In genomic region chr3:64355473-64355872, GRCh38 we compare ENCODE assay signal across 9 cellular contexts.
A peak's percentile ranks its signal among the peaks of the same experiment; 100 is the strongest.
DNase-seq lines count a peak whose midpoint lies in the region; ATAC-seq and TF ChIP-seq lines count a peak whose summit lies in the region.
"Had no signal": no experiment of that assay in that cellular context is flagged by ENCODE, and none has a peak within 500 bp of the region (broad histone marks: within the 10 kb centered on the region; RNA-seq: fewer than 3 reads in every experiment).

No MANE protein-coding gene starts in this region.

- H3K4me1 ChIP-seq in PC-3 (ENCODE audit: insufficient read depth, low read length), result peaks cover 20% of the 10 kb centered on the region
- H3K4me1 ChIP-seq in foreskin keratinocyte, result peaks cover 47% of the 10 kb centered on the region
- peaks cover 38% of the 10 kb centered on the region for H3K4me1 ChIP-seq in rectal smooth muscle tissue (ENCODE audit: control insufficient read depth, insufficient read depth, low read length)

- H4K20me1 ChIP-seq in PC-3 (ENCODE audit: low read length), result no peaks in the 10 kb centered on the region

- no peak overlapping the region for H3K9ac ChIP-seq in PC-3 (ENCODE audit: low read length)
- no peak overlapping the region for H3K9ac ChIP-seq in rectal smooth muscle tissue (ENCODE audit: low read length)

- DNase-seq in PC-3, result peak; percentile 10
- peak in 1 of 2 donors; percentile 28 for DNase-seq in foreskin keratinocyte
- no peak for DNase-seq in T1000 (lab: John Stamatoyannopoulos, UW)
- no peak for DNase-seq in C1 segment of cervical spinal cord (lab: John Stamatoyannopoulos, UW)
- DNase-seq: MG63 had no signal

- intact Hi-C loops in PC-3 (cut with micrococcal nuclease), result no loop called here

- POLR2A ChIA-PET in PC-3 (lab: Charles Lee; ENCODE audit: unreplicated experiment), result no interaction called here

- ATAC-seq in GM21360 (IDR thresholded peaks at IDR 0.05; ENCODE audit: unreplicated experiment) (peak; percentile 51), PC-3 (peak; percentile 55; the same call in 1 of the 2 replicates), foreskin keratinocyte (peak; percentile 13), HG02759 (IDR thresholded peaks at IDR 0.05; ENCODE audit: unreplicated experiment) (no peak), GM21423 (IDR thresholded peaks at IDR 0.05; ENCODE audit: unreplicated experiment) (no peak)

- no peak overlapping the region for H3K27ac ChIP-seq in PC-3 (ENCODE audit: low read length)
- no peak overlapping the region for H3K27ac ChIP-seq in foreskin keratinocyte
- peak overlapping the region; percentile 52 for H3K27ac ChIP-seq in rectal smooth muscle tissue (ENCODE audit: low read depth, low read length)

- H3K27me3 ChIP-seq in PC-3 (ENCODE audit: low read length) (no peaks in the 10 kb centered on the region), foreskin keratinocyte (no peaks in the 10 kb centered on the region), rectal smooth muscle tissue (ENCODE audit: control insufficient read depth, insufficient read depth, low read length) (no peaks in the 10 kb centered on the region)
- H3K27me3 ChIP-seq: MG63 had no signal

- H2AFZ ChIP-seq in PC-3 (ENCODE audit: low read length), result peak overlapping the region; percentile 45; the same call in 1 of the 2 replicates

- H3K4me3 ChIP-seq in PC-3 (ENCODE audit: low read length) (no peak overlapping the region), rectal smooth muscle tissue (ENCODE audit: low read length) (peak overlapping the region; percentile 23)
- H3K4me3 ChIP-seq: MG63 had no signal

- CTCF ChIA-PET in PC-3 (lab: Charles Lee), result no interaction called here

- no peak for TF ChIP-seq CTCF in PC-3 (conservative IDR thresholded peaks at IDR 0.05; ENCODE audit: low read depth, low read length)
- TF ChIP-seq CTCF in foreskin keratinocyte (conservative IDR thresholded peaks at IDR 0.05), result no peak

- no TSS peak for BruUV-seq in PC-3 (replicated peaks; lab: Mats Ljungman, UMichigan)

- H3K36me3 ChIP-seq in PC-3 (ENCODE audit: low read depth, low read length) (no peaks in the 10 kb centered on the region), rectal smooth muscle tissue (ENCODE audit: control insufficient read depth, insufficient read depth, low read length) (no peaks in the 10 kb centered on the region)
- H3K36me3 ChIP-seq: MG63 had no signal

- no peaks in the 10 kb centered on the region for H3K79me2 ChIP-seq in PC-3 (ENCODE audit: low read length)

- H3K4me2 ChIP-seq in PC-3 (ENCODE audit: low read length), result no peak overlapping the region

- H3F3A ChIP-seq in PC-3 (ENCODE audit: low read length, unreplicated experiment), result no peaks in the 10 kb centered on the region

- no peaks in the 10 kb centered on the region for H3K9me2 ChIP-seq in PC-3 (replicated peaks; ENCODE audit: low read length)

- no peaks in the 10 kb centered on the region for H3K9me3 ChIP-seq in PC-3 (ENCODE audit: low read length)
- H3K9me3 ChIP-seq: MG63 had no signal

Comparison
In these comparisons a context has a peak if more than half of its experiments do, and no peak if none do; other contexts are left out.
1. ATAC-seq: peak in GM21360 (single experiment), PC-3 (single experiment) and foreskin keratinocyte (single experiment); none in HG02759 (single experiment) and GM21423 (single experiment).